ENCODE assay signal across 8 cellular contexts in the genomic region with DNA sequence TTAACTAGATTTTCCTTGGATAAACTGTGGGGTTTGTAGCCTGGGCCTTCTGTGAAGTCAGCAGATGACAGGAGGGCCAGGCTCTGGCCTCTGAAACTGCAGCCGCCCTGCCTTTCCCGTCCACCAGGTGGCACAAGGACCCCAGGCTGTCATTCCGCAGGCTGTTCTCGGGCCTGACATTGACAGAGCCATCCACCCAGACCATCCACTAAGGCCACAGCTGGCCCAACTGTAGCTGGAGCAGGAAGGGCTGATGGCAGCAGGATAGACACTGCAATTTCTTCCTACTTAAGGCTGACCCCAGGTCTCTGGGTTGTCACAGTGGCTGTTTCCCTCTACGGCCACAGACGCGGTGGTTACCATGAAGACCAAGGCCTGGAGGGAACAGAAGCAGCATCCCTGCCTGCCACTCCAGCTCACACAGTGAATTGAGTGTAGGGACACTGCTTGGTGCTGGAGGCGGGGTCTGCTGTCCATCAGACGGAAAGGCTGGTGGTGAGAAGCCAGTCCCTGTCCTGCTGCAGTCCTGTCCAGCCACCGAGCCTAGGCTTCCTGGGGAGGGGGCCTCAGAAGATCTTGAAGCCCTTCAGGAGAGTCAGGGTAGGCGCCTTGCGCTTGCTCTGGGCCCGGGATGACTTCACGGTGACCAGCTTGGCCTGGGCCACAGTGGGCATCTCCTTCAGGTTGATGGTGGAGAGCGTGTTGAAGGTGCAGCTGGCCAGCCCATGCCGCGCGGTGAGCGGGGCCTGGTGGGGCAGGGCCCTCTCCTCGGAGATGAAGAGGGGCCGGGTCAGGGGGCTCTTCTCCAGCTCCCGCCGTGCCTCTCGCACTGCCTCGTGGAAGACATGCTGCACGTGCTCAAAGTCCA. TPM values are rescaled to one million over a fixed set of nuclear protein-coding genes. Genes with fewer than 3 reads are reported as not detected.
A peak's percentile ranks its signal among the peaks of the same experiment; 100 is the strongest.
DNase-seq lines count a peak whose midpoint lies in the region; ATAC-seq, FAIRE-seq and TF ChIP-seq lines count a peak whose summit lies in the region.

No MANE protein-coding gene starts in this region.

- DNase-seq in activated gamma-delta T cell treated with Interleukin-2 at 50 U/mL for 16 hours (peak; percentile 50), activated gamma-delta T cell (lab: John Stamatoyannopoulos, UW) (no peak), NCI-H1105 (lab: John Stamatoyannopoulos, UW) (peak; percentile 40), UCSD-AML1 (lab: John Stamatoyannopoulos, UW; ENCODE audit: unreplicated experiment) (peak; percentile 76), bronchial epithelial cell (ENCODE audit: low read depth) (peak; percentile 34), kidney (peak; percentile 87)
- peak; percentile 55 for DNase-seq in stimulated activated CD4-positive, alpha-beta T cell treated with anti-CD3 and anti-CD28 coated beads, Interleukin-1b, Interleukin-23, amount 100 ng/mL, for 48 hours

- no peak overlapping the region for H3K9ac ChIP-seq in kidney (ENCODE audit: low read length in 2 of 2)

- no peak for ATAC-seq in HG03196 (IDR thresholded peaks at IDR 0.05; ENCODE audit: unreplicated experiment)

- H3K27me3 ChIP-seq in bronchial epithelial cell (ENCODE audit: control insufficient read depth, insufficient read depth, low read length), result no peaks in the 10 kb centered on the region

- H3K9me3 ChIP-seq in kidney (ENCODE audit: control insufficient read depth in 1 of 2, low read length in 2 of 2), result no peaks in the 10 kb centered on the region

- H3K4me3 ChIP-seq in bronchial epithelial cell (ENCODE audit: low read depth, low read length), result no peak overlapping the region
- H3K4me3 ChIP-seq in kidney (ENCODE audit: low read length in 2 of 2), result no peak overlapping the region

- peaks cover 4 to 14% of the 10 kb centered on the region in 2 donors for H3K4me1 ChIP-seq in kidney (ENCODE audit: control insufficient read depth in 1 of 2, insufficient read depth in 1 of 2, low read depth in 1 of 2, low read length in 2 of 2)

- no peak overlapping the region for H3K27ac ChIP-seq in kidney (ENCODE audit: low read depth in 2 of 2, low read length in 2 of 2)

- H3K36me3 ChIP-seq in bronchial epithelial cell (ENCODE audit: control insufficient read depth, insufficient read depth, low read length) (no peaks in the 10 kb centered on the region), kidney (ENCODE audit: control insufficient read depth in 1 of 2, insufficient read depth in 2 of 2, low read length in 2 of 2) (no peaks in the 10 kb centered on the region)

- intact Hi-C loops in kidney (cut with DNase I), result no loop called here

- peak; percentile 93 for TF ChIP-seq CTCF in bronchial epithelial cell (IDR thresholded peaks at IDR 0.05; ENCODE audit: insufficient read depth, low read length, severe bottlenecking)
- peak; percentile 94 for TF ChIP-seq CTCF in kidney (IDR thresholded peaks at IDR 0.05; ENCODE audit: borderline replicate concordance, extremely low read depth, insufficient read depth)

- FAIRE-seq in bronchial epithelial cell (lab: Jason Lieb, UNC), result no peak
- FAIRE-seq in kidney (lab: Jason Lieb, UNC), result no peak

RNA-seq across cellular contexts. Expression of gene SLC51B, which starts 9.4 kb away (rescaled TPM):
- not detected in 2 replicates for total RNA-seq in bronchial epithelial cell
- 2.9 TPM for total RNA-seq in kidney
- 40.9 TPM for polyA plus RNA-seq in kidney (ENCODE audit: insufficient read depth, low read depth, low replicate concordance)

RNA-seq across cellular contexts. Expression of gene RASL12, which starts 13.2 kb away (rescaled TPM):
- total RNA-seq in bronchial epithelial cell, result not detected in 2 replicates
- total RNA-seq in kidney, result 7.6 TPM
- 6.7 TPM for polyA plus RNA-seq in kidney (ENCODE audit: insufficient read depth, low read depth, low replicate concordance)

RNA-seq across cellular contexts. Expression of gene KBTBD13, which starts 22.0 kb away (rescaled TPM):
- not detected in 2 replicates for total RNA-seq in bronchial epithelial cell
- total RNA-seq in kidney, result 0.06 TPM
- polyA plus RNA-seq in kidney (ENCODE audit: insufficient read depth, low read depth, low replicate concordance), result not detected

RNA-seq across cellular contexts. Expression of gene MTFMT, which starts 25.1 kb away (rescaled TPM):
- total RNA-seq in bronchial epithelial cell (10.4 and 17.4 TPM in 2 replicates), kidney (12.5 TPM)
- polyA plus RNA-seq in kidney (ENCODE audit: insufficient read depth, low read depth, low replicate concordance), result 11.7 TPM
